18 cellular contexts compared by ENCODE assay signal in the genomic region with DNA sequence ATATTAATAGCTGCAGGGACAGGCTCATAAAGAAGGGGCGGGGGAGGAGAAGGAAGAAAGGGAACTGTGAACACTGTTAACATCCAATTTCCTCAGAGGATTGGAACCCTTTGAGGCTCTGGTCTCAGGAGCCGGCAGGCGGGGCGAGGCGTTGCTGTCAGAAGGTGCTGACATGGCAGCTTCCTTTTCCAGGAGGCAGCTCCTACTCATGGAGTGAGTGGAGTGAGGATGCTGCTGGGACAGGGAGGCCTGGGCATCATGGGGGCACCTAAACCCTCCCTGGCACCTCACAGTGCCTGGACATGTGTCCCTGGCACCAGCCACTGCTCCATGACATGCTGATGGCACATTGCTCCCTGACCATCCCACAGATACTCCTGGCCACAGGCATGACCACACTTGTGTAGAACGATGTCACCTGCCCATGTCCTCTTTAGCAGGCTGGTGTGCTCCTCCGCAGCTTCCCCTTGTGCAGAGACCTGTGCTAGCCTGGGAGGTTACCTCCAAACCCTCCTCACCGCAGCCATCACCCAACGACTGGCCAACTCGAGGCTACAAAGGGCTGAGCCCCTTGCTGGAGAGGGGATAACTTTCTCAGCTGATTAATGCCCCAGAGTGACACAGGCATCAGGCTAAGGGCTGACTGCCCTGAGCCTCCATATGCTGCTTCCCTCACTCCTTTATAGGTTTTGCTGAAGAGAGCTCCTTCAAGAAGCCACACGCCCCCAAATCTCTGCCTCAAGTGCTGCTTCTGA.
DNase-seq lines count a peak whose midpoint lies in the region; ATAC-seq, FAIRE-seq and TF ChIP-seq lines count a peak whose summit lies in the region.
"Had no signal": no experiment of that assay in that cellular context is flagged by ENCODE, and none has a peak within 500 bp of the region (broad histone marks: within the 10 kb centered on the region; RNA-seq: fewer than 3 reads in every experiment).

No MANE protein-coding gene starts in this region.

- H4K8ac ChIP-seq in neuronal stem cell (ENCODE audit: low read depth, low read length): no peak overlapping the region

- no peaks in the 10 kb centered on the region for H3K79me2 ChIP-seq in K562 (ENCODE audit: control insufficient read depth, insufficient read depth, low read length)
- H3K79me2 ChIP-seq in OCI-LY7 (ENCODE audit: insufficient read depth, low read depth, low read length): no peaks in the 10 kb centered on the region

- H3K27me3 ChIP-seq in K562 (ENCODE audit: control insufficient read depth in 2 of 2, insufficient read depth in 2 of 2, low read length in 2 of 2) (peaks cover 0 to 49% of the 10 kb centered on the region in 2 experiments; a peak in 3 of 5 replicates), neuronal stem cell (ENCODE audit: control insufficient read depth in 3 of 3, insufficient read depth in 3 of 3, low read depth in 1 of 3, low read length in 3 of 3) (peaks cover 0 to 21% (median 2%) of the 10 kb centered on the region in 3 experiments), A673 (replicated peaks; ENCODE audit: insufficient read depth, low read depth, low read length, poor library complexity) (peaks cover 9% of the 10 kb centered on the region)

- FAIRE-seq in A549 (lab: Jason Lieb, UNC) (no peak), K562 (lab: Jason Lieb, UNC) (no peak)
- FAIRE-seq: G401.6, GM12891, H54 had no signal

- H3K4me1 ChIP-seq in A549: no peaks in the 10 kb centered on the region
- H3K4me1 ChIP-seq in K562 (replicated peaks in 1 of 2; ENCODE audit: control insufficient read depth in 2 of 2, insufficient read depth in 2 of 2, low read length in 2 of 2): no peaks in the 10 kb centered on the region; a peak in 1 of 5 replicates
- peaks cover 0 to 2% of the 10 kb centered on the region in 2 donors for H3K4me1 ChIP-seq in neuronal stem cell (ENCODE audit: control insufficient read depth in 2 of 2, insufficient read depth in 1 of 2, low read depth in 1 of 2, low read length in 2 of 2)
- no peaks in the 10 kb centered on the region for H3K4me1 ChIP-seq in OCI-LY7 (ENCODE audit: insufficient read depth, low read length, poor library complexity, severe bottlenecking)
- no peaks in the 10 kb centered on the region for H3K4me1 ChIP-seq in A673 (ENCODE audit: insufficient read depth, low read length, poor library complexity, severe bottlenecking)

- no peak overlapping the region for H3K23ac ChIP-seq in neuronal stem cell (ENCODE audit: low read depth, low read length, poor library complexity)

- H3K79me1 ChIP-seq in neuronal stem cell (ENCODE audit: low read depth, low read length): no peaks in the 10 kb centered on the region

- no peak for TF ChIP-seq EP300 in A549 (IDR thresholded peaks at IDR 0.05)
- no peak for TF ChIP-seq EP300 in K562 (IDR thresholded peaks at IDR 0.05; ENCODE audit: low read length)

- H3K4me2 ChIP-seq in A549 (no peak overlapping the region), K562 (ENCODE audit: insufficient read depth, low read length) (no peak overlapping the region), neuronal stem cell (ENCODE audit: insufficient read depth, low read length, poor library complexity, severe bottlenecking) (no peak overlapping the region), OCI-LY7 (ENCODE audit: low read length) (no peak overlapping the region)

- in situ Hi-C loops in K562 (cut with MboI): no loop called here

- H3K27ac ChIP-seq in A549: no peak overlapping the region
- no peak overlapping the region for H3K27ac ChIP-seq in K562 (ENCODE audit: extremely low read depth, low read depth, low read length)
- H3K27ac ChIP-seq in neuronal stem cell (replicated peaks; ENCODE audit: low read length): no peak overlapping the region
- H3K27ac ChIP-seq in OCI-LY7 (ENCODE audit: low read depth, low read length, poor library complexity, severe bottlenecking): no peak overlapping the region
- H3K27ac ChIP-seq in A673 (ENCODE audit: low read depth, low read length, poor library complexity, severe bottlenecking): no peak overlapping the region

- H4K20me1 ChIP-seq in K562 (replicated peaks; ENCODE audit: control insufficient read depth, insufficient read depth, low read length) (0 out of 2 replicates have a peak, but pooled peaks cover 3% of the 10 kb centered on the region), OCI-LY7 (ENCODE audit: insufficient read depth, low read length) (no peaks in the 10 kb centered on the region)

- H3K9ac ChIP-seq in K562 (ENCODE audit: insufficient read depth in 1 of 2, low read depth in 2 of 2, low read length in 2 of 2) (no peak overlapping the region; a peak in 1 of 4 replicates), neuronal stem cell (ENCODE audit: low read depth, low read length, poor library complexity) (no peak overlapping the region)

- intact Hi-C loops in K562 (cut with micrococcal nuclease): no loop called here
- intact Hi-C loops in OCI-LY7 (cut with micrococcal nuclease; ENCODE audit: unreplicated experiment): no loop called here
- intact Hi-C loops in A673 (cut with micrococcal nuclease; ENCODE audit: unreplicated experiment): no loop called here

- H2BK12ac ChIP-seq in neuronal stem cell (ENCODE audit: low read length): no peak overlapping the region

- H3K4me3 ChIP-seq in A549: no peak overlapping the region
- H3K4me3 ChIP-seq in K562: no peak overlapping the region
- no peak overlapping the region for H3K4me3 ChIP-seq in neuronal stem cell (ENCODE audit: low read length in 2 of 2)
- H3K4me3 ChIP-seq in OCI-LY7 (ENCODE audit: low read depth, low read length, poor library complexity, severe bottlenecking): no peak overlapping the region
- H3K4me3 ChIP-seq in A673 (ENCODE audit: low read depth, low read length, poor library complexity, severe bottlenecking): no peak overlapping the region

- H3K18ac ChIP-seq in neuronal stem cell (ENCODE audit: low read length): peak overlapping the region; percentile 4

- no peak overlapping the region for H2AK5ac ChIP-seq in neuronal stem cell (ENCODE audit: low read depth, low read length)

- TF ChIP-seq CTCF in A549 (IDR thresholded peaks at IDR 0.05) (no peak), K562 (IDR thresholded peaks at IDR 0.05 in 2 of 3, conservative IDR thresholded peaks at IDR 0.05 in 1 of 3; ENCODE audit: insufficient read depth in 2 of 3, low read depth in 1 of 3, low read length in 3 of 3) (no peak), OCI-LY7 (conservative IDR thresholded peaks at IDR 0.05; ENCODE audit: low read length) (no peak), A673 (conservative IDR thresholded peaks at IDR 0.05; ENCODE audit: low read depth, low read length) (no peak)

- H3K9me2 ChIP-seq in OCI-LY7 (ENCODE audit: insufficient read depth, low read length): no peaks in the 10 kb centered on the region

- no peak overlapping the region for H3K14ac ChIP-seq in neuronal stem cell (ENCODE audit: low read length)

- H3K4ac ChIP-seq in neuronal stem cell (ENCODE audit: low read length): no peak overlapping the region

- no peak overlapping the region for H2AFZ ChIP-seq in K562 (ENCODE audit: low read depth, low read length)
- no peak overlapping the region for H2AFZ ChIP-seq in neuronal stem cell (ENCODE audit: low read length)
- no peak overlapping the region for H2AFZ ChIP-seq in OCI-LY7 (ENCODE audit: low read length)

- H4K91ac ChIP-seq in neuronal stem cell (ENCODE audit: low read depth, low read length, poor library complexity): no peak overlapping the region

- H3K9me3 ChIP-seq in A549 (no peaks in the 10 kb centered on the region), K562 (replicated peaks; ENCODE audit: control insufficient read depth, insufficient read depth, low read depth, low read length) (no peaks in the 10 kb centered on the region), neuronal stem cell (replicated peaks in 1 of 2; ENCODE audit: control insufficient read depth in 2 of 2, insufficient read depth in 1 of 2, low read depth in 1 of 2, low read length in 2 of 2) (no peaks in the 10 kb centered on the region), OCI-LY7 (ENCODE audit: low read length) (no peaks in the 10 kb centered on the region), A673 (ENCODE audit: low read depth, low read length, poor library complexity, severe bottlenecking) (no peaks in the 10 kb centered on the region)

- 13% methylated on average over 6 of the region's 11 CpGs for WGBS in A549 (ENCODE audit: missing lambda C conversion rate)
- WGBS in K562 (ENCODE audit: insufficient coverage, low coverage, missing lambda C conversion rate): 0% methylated on average over 11 of the region's 11 CpGs
- WGBS in neuronal stem cell (ENCODE audit: extremely low coverage in 2 of 2, insufficient read length in 2 of 2, insufficient replicate concordance in 1 of 2), 2 donors: no CpG with 5 or more reads among the region's 11 CpGs

- no peak for DNase-seq in A549 (ENCODE audit: low read depth in 1 of 2, low spot score in 1 of 2)
- peak; percentile 78 for DNase-seq in NCI-H82 (lab: John Stamatoyannopoulos, UW)
- no peak for DNase-seq in K562 (ENCODE audit: extremely low read depth in 1 of 4, low spot score in 3 of 4)
- no peak for DNase-seq in neuronal stem cell (ENCODE audit: low spot score)
- no peak for DNase-seq in OCI-LY7 (ENCODE audit: low spot score)
- no peak for DNase-seq in SIG-M5 (lab: John Stamatoyannopoulos, UW)
- no peak for DNase-seq in A673 (ENCODE audit: low spot score)
- DNase-seq: 8988T; C1 segment of cervical spinal cord; CD4-positive, alpha-beta T cell; DMS153; DMS79 treated with DMSO at 0.1 percent for 48 hours; EL had no signal

- POLR2A ChIA-PET in A549 (lab: Yijun Ruan, JAX) (no interaction called here), K562 (lab: Yijun Ruan, JAX) (no interaction called here), OCI-LY7 (lab: Charles Lee) (no interaction called here), A673 (lab: Charles Lee; ENCODE audit: low non-redundant PET) (no interaction called here)

- no peak for ATAC-seq in A549
- no peak for ATAC-seq in K562
- ATAC-seq in GM21423 (IDR thresholded peaks at IDR 0.05; ENCODE audit: unreplicated experiment): no peak
- ATAC-seq: HCT116 had no signal

- H3K36me3 ChIP-seq in K562 (ENCODE audit: control insufficient read depth, insufficient read depth, low read length) (no peaks in the 10 kb centered on the region), neuronal stem cell (replicated peaks in 1 of 2; ENCODE audit: control insufficient read depth in 2 of 2, insufficient read depth in 2 of 2, low read length in 2 of 2) (no peaks in the 10 kb centered on the region), OCI-LY7 (ENCODE audit: insufficient read depth, low read length) (no peaks in the 10 kb centered on the region), A673 (ENCODE audit: insufficient read depth, low read length, poor library complexity, severe bottlenecking) (no peaks in the 10 kb centered on the region)

- no peak overlapping the region for H2BK120ac ChIP-seq in neuronal stem cell (ENCODE audit: low read depth, low read length)

- no peak overlapping the region for H2BK5ac ChIP-seq in neuronal stem cell (ENCODE audit: low read length)

- TF ChIP-seq RAD21 in A549 (conservative IDR thresholded peaks at IDR 0.05 in 1 of 2, IDR thresholded peaks at IDR 0.05 in 1 of 2): no peak
- no peak for TF ChIP-seq RAD21 in K562 (CRISPR knock-in tag; conservative IDR thresholded peaks at IDR 0.05 in 1 of 2, IDR thresholded peaks at IDR 0.05 in 1 of 2)

- BruUV-seq in K562 (replicated peaks; lab: Mats Ljungman, UMichigan): no TSS peak
- BruUV-seq in OCI-LY7 (replicated peaks; lab: Mats Ljungman, UMichigan): no TSS peak
- no TSS peak for BruUV-seq in A673 (replicated peaks; lab: Mats Ljungman, UMichigan)

- H3K9me1 ChIP-seq in K562 (ENCODE audit: control insufficient read depth, insufficient read depth, low read length): no peaks in the 10 kb centered on the region

- H2BK15ac ChIP-seq in neuronal stem cell (ENCODE audit: low read length): no peak overlapping the region

- CTCF ChIA-PET in A549 (lab: Yijun Ruan, JAX) (no interaction called here), K562 (lab: Yijun Ruan, JAX; ENCODE audit: low intra/inter-chr PET ratio) (no interaction called here), OCI-LY7 (lab: Charles Lee; ENCODE audit: unreplicated experiment) (no interaction called here), A673 (lab: Charles Lee) (no interaction called here)

- no peak for TF ChIP-seq POLR2A in A549 (IDR thresholded peaks at IDR 0.05; ENCODE audit: low read length)
- TF ChIP-seq POLR2A in K562 (conservative IDR thresholded peaks at IDR 0.05): no peak

Comparison
In these comparisons a context has a peak if more than half of its experiments do, and no peak if none do; other contexts are left out.
1. Of the 35 proteins assayed by ChIP-seq in both K562 and A549: peak only in K562: none; only in A549: MAFK; in both: none; in neither: 34.